8 cellular contexts compared by ENCODE assay signal in the genomic region with DNA sequence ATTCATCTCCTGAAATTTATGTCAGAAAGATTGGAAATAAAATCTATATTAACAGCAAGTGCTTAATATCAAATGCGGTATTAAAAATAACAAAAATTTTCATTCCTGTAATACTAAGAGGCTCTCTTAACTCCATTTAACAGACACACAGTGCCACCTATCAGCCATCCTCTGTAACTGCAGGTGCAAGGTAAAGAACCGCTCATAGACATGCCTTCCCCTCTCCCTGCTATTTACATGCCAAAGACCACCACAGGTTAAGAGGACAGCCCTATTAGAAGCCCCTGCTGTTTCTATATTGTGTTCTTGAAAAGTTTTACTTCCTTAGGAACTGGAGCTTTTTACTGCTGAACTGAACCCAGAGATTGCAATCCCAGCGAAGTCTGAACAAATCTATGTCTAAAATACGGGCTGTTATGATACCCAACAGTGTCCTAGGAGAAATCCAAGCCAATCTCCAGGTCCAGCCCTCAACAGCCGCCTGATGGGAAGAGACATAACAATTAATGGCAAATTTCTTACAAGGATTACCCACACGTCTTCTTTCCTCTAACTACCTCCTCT. TPM values are rescaled to one million over a fixed set of nuclear protein-coding genes. Genes with fewer than 3 reads are reported as not detected.
DNase-seq lines count a peak whose midpoint lies in the region; ATAC-seq, FAIRE-seq and TF ChIP-seq lines count a peak whose summit lies in the region.
"Not testable (repeated sequence)": the region's sequence is repeated elsewhere in the genome, so short reads cannot be mapped to it uniquely, and the experiment has no call there.

No MANE protein-coding gene starts in this region.

- intact Hi-C loops in left ventricle myocardium inferior (cut with micrococcal nuclease), result not testable (repeated sequence)
- intact Hi-C loops in ovary (cut with DNase I), result loop anchor here in 1 of 4 donors (10.0 kb wide), 1 partner anchor 391 kb away; no protein-coding TSS in a partner anchor

- H3K4me1 ChIP-seq in left ventricle myocardium inferior; ovary (ENCODE audit: insufficient read depth): not testable (repeated sequence)

- 48 to 55% (median 50%) methylated on average over 6 of the region's 6 CpGs for WGBS in ovary, 3 donors

- peak; percentile 59 for ATAC-seq in HG03108 (IDR thresholded peaks at IDR 0.05; ENCODE audit: unreplicated experiment)

- TF ChIP-seq POLR2A in ovary (IDR thresholded peaks at IDR 0.05), result not testable (repeated sequence)

- not testable (repeated sequence) for H3K27ac ChIP-seq in 22Rv1; left ventricle myocardium inferior (replicated peaks); ovary

- peak; percentile 28 for DNase-seq in NCI-H226
- peak; percentile 31 to 54 for DNase-seq in cardiac fibroblast (ENCODE audit: low read depth in 2 of 2)
- not testable (repeated sequence) for DNase-seq in left ventricle myocardium inferior, ovary

- H3K36me3 ChIP-seq in left ventricle myocardium inferior, ovary: not testable (repeated sequence)

- peak; percentile 47 for FAIRE-seq in G401.6 (lab: Jason Lieb, UNC)

- not testable (repeated sequence) for TF ChIP-seq EP300 in ovary (IDR thresholded peaks at IDR 0.05)

- not testable (repeated sequence) for H3K9me3 ChIP-seq in left ventricle myocardium inferior (replicated peaks); ovary

- H3K4me3 ChIP-seq in WI38 (ENCODE audit: low read depth, low read length); cardiac fibroblast (replicated peaks in 1 of 2; ENCODE audit: low read depth in 2 of 2, low read length in 2 of 2); left ventricle myocardium inferior; ovary: not testable (repeated sequence)

- peak; percentile 86 for TF ChIP-seq CTCF in 22Rv1 (IDR thresholded peaks at IDR 0.05)
- peak; percentile 58 for TF ChIP-seq CTCF in WI38 (IDR thresholded peaks at IDR 0.05; ENCODE audit: low read depth, low read length)
- TF ChIP-seq CTCF in cardiac fibroblast (IDR thresholded peaks at IDR 0.05; ENCODE audit: low read depth, low read length), result peak; percentile 56
- peak; percentile 83 for TF ChIP-seq CTCF in left ventricle myocardium inferior (IDR thresholded peaks at IDR 0.05; ENCODE audit: borderline replicate concordance)
- peak; percentile 40 to 67 (median 53) for TF ChIP-seq CTCF in ovary (IDR thresholded peaks at IDR 0.05)

- not testable (repeated sequence) for H3K27me3 ChIP-seq in left ventricle myocardium inferior (ENCODE audit: low read depth); ovary

RNA-seq across cellular contexts. Expression of gene LRRC61, which starts 46.9 kb away (rescaled TPM):
- total RNA-seq in left ventricle myocardium inferior (4.3 TPM), ovary (10 to 100 TPM; 21.8 to 34.9 (median 27.1) TPM)
- polyA plus RNA-seq in ovary, result 10 to 100 TPM in 1 of 2 donors, 1 to 10 TPM in 1; 3.0 to 18.5 TPM

RNA-seq across cellular contexts. Expression of gene ACTR3C, which starts 47.1 kb away (rescaled TPM):
- total RNA-seq in left ventricle myocardium inferior (5.1 TPM), ovary (10 to 100 TPM in 2 of 7 donors, 1 to 10 TPM in 5; 3.4 to 11.3 (median 6.0) TPM)
- 1 to 10 TPM; 1.6 to 1.8 TPM for polyA plus RNA-seq in ovary
